ENCODE assay signal across 9 cellular contexts in the genomic region with DNA sequence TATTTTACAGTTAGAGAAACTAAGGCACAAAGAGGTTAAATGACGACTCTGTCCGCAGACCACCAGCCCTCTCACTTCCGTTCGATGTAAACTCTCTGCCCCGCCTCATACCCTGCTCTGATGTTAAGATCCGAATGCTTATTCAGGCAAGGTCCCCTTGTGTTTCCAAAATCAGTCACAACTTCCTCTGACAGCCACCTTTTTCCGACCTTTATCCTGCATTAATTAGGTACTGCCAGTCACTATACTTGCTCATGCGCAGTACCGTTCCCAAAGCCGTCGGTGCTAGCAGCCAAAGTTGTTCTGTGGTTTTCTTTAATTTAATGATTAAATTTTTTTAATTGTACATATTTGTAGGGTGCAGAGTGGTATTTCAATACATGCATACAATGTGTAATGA. TPM values are rescaled to one million over a fixed set of nuclear protein-coding genes. Genes with fewer than 3 reads are reported as not detected.
DNase-seq lines count a peak whose midpoint lies in the region; ATAC-seq and TF ChIP-seq lines count a peak whose summit lies in the region.
"Not testable (repeated sequence)": the region's sequence is repeated elsewhere in the genome, so short reads cannot be mapped to it uniquely, and the experiment has no call there.
"Had no signal": no experiment of that assay in that cellular context is flagged by ENCODE, and none has a peak within 500 bp of the region (broad histone marks: within the 10 kb centered on the region; RNA-seq: fewer than 3 reads in every experiment).

No MANE protein-coding gene starts in this region.

- ATAC-seq in right cardiac atrium: peak in 1 of 2 donors; percentile 63
- peak; percentile 82 for ATAC-seq in stimulated activated effector memory CD8-positive, alpha-beta T cell treated with anti-CD3 and anti-CD28 coated beads, Interleukin-12 subunit alpha, Interleukin-12 subunit beta, amount 100 ng/mL, for 72 hours

- H3K4me1 ChIP-seq in BE2C; HUES48 (ENCODE audit: control insufficient read depth, insufficient read depth, low read length); right cardiac atrium (ENCODE audit: control insufficient read depth, insufficient read depth, low read length); neural progenitor cell: not testable (repeated sequence)

- H3K4me3 ChIP-seq in BE2C (ENCODE audit: low read depth, low read length) (peak overlapping the region; percentile 81; the same call in 1 of the 2 replicates), HUES48 (ENCODE audit: low read depth, low read length) (peak overlapping the region; percentile 83; the same call in 1 of the 2 replicates), choroid plexus epithelial cell (ENCODE audit: low read depth, low read length) (peak overlapping the region; percentile 70), right cardiac atrium (ENCODE audit: low read length) (peak overlapping the region; percentile 93), neural progenitor cell (peak overlapping the region; percentile 66)

- not testable (repeated sequence) for H3K79me2 ChIP-seq in neural progenitor cell (ENCODE audit: low read depth)

- not testable (repeated sequence) for H3K27me3 Mint-ChIP-seq in T-helper 2 cell treated with Interferon-gamma antibody and Interleukin-4, amounts not matched to agents 5 μg/mL and 100 μg/mL, for 36 hours (ENCODE audit: low read depth); activated T-helper 1 cell treated with anti-CD3 and anti-CD28 coated beads, Interleukin-12 subunit alpha, Interleukin-12 subunit beta, Interleukin-2, Interleukin-4 antibody, amounts not matched to agents 30 ng/mL and 10 ng/mL and 1 ng/mL, durations not matched to agents 14 hours and 24 hours and 36 hours (ENCODE audit: insufficient read depth); neural progenitor cell (ENCODE audit: insufficient read depth, low read depth)

- H2AFZ ChIP-seq in neural progenitor cell (replicated peaks): peak overlapping the region; percentile 93

- peak overlapping the region; percentile 50 for H3K4me3 Mint-ChIP-seq in T-helper 2 cell treated with Interferon-gamma antibody and Interleukin-4, amounts not matched to agents 5 μg/mL and 100 μg/mL, for 36 hours
- peak overlapping the region; percentile 62 for H3K4me3 Mint-ChIP-seq in activated T-helper 1 cell treated with anti-CD3 and anti-CD28 coated beads, Interleukin-12 subunit alpha, Interleukin-12 subunit beta, Interleukin-2, Interleukin-4 antibody, amounts not matched to agents 30 ng/mL and 10 ng/mL and 1 ng/mL, durations not matched to agents 14 hours and 24 hours and 36 hours
- H3K4me3 Mint-ChIP-seq in neural progenitor cell: peak overlapping the region; percentile 90
- peak overlapping the region; percentile 84 for H3K4me3 Mint-ChIP-seq in stimulated activated effector memory CD8-positive, alpha-beta T cell treated with anti-CD3 and anti-CD28 coated beads, Interleukin-12 subunit alpha, Interleukin-12 subunit beta, amount 100 ng/mL, for 72 hours

- not testable (repeated sequence) for H3K27me3 ChIP-seq in BE2C; HUES48 (ENCODE audit: control insufficient read depth, insufficient read depth, low read length); right cardiac atrium (ENCODE audit: control insufficient read depth, insufficient read depth); neural progenitor cell

- H3K36me3 Mint-ChIP-seq in T-helper 2 cell treated with Interferon-gamma antibody and Interleukin-4, amounts not matched to agents 5 μg/mL and 100 μg/mL, for 36 hours (ENCODE audit: low read depth); activated T-helper 1 cell treated with anti-CD3 and anti-CD28 coated beads, Interleukin-12 subunit alpha, Interleukin-12 subunit beta, Interleukin-2, Interleukin-4 antibody, amounts not matched to agents 30 ng/mL and 10 ng/mL and 1 ng/mL, durations not matched to agents 14 hours and 24 hours and 36 hours (ENCODE audit: low read depth); neural progenitor cell; stimulated activated effector memory CD8-positive, alpha-beta T cell treated with anti-CD3 and anti-CD28 coated beads, Interleukin-12 subunit alpha, Interleukin-12 subunit beta, amount 100 ng/mL, for 72 hours: not testable (repeated sequence)

- not testable (repeated sequence) for H3K27ac Mint-ChIP-seq in T-helper 2 cell treated with Interferon-gamma antibody and Interleukin-4, amounts not matched to agents 5 μg/mL and 100 μg/mL, for 36 hours; neural progenitor cell
- peak overlapping the region; percentile 55 for H3K27ac Mint-ChIP-seq in activated T-helper 1 cell treated with anti-CD3 and anti-CD28 coated beads, Interleukin-12 subunit alpha, Interleukin-12 subunit beta, Interleukin-2, Interleukin-4 antibody, amounts not matched to agents 30 ng/mL and 10 ng/mL and 1 ng/mL, durations not matched to agents 14 hours and 24 hours and 36 hours
- peak overlapping the region; percentile 98 for H3K27ac Mint-ChIP-seq in stimulated activated effector memory CD8-positive, alpha-beta T cell treated with anti-CD3 and anti-CD28 coated beads, Interleukin-12 subunit alpha, Interleukin-12 subunit beta, amount 100 ng/mL, for 72 hours

- DNase-seq in BE2C; activated T-helper 1 cell treated with anti-CD3 and anti-CD28 coated beads, Interleukin-12 subunit alpha, Interleukin-12 subunit beta, Interleukin-2, Interleukin-4 antibody, amounts not matched to agents 30 ng/mL and 10 ng/mL and 1 ng/mL, durations not matched to agents 14 hours and 24 hours and 36 hours (ENCODE audit: low spot score); choroid plexus epithelial cell (ENCODE audit: low read depth); neural progenitor cell (ENCODE audit: low spot score): not testable (repeated sequence)
- DNase-seq in T-helper 2 cell treated with Interferon-gamma antibody and Interleukin-4, amounts not matched to agents 5 μg/mL and 100 μg/mL, for 36 hours (ENCODE audit: low spot score): peak; percentile 27
- DNase-seq in right cardiac atrium: peak in 1 of 3 donors; percentile 24
- peak in 1 of 2 donors; percentile 48 for DNase-seq in stimulated activated effector memory CD8-positive, alpha-beta T cell treated with anti-CD3 and anti-CD28 coated beads, Interleukin-12 subunit alpha, Interleukin-12 subunit beta, amount 100 ng/mL, for 72 hours (ENCODE audit: low spot score in 2 of 2)

- TF ChIP-seq CTCF in BE2C (IDR thresholded peaks at IDR 0.05; ENCODE audit: low read depth, low read length); choroid plexus epithelial cell (conservative IDR thresholded peaks at IDR 0.05; ENCODE audit: low read depth, low read length); neural progenitor cell (IDR thresholded peaks at IDR 0.05): not testable (repeated sequence)

- H3K9ac ChIP-seq in HUES48 (ENCODE audit: low read depth, low read length); neural progenitor cell: not testable (repeated sequence)

- H3K36me3 ChIP-seq in BE2C; HUES48 (ENCODE audit: control insufficient read depth, insufficient read depth, low read length); neural progenitor cell: not testable (repeated sequence)

- H3K4me1 Mint-ChIP-seq in T-helper 2 cell treated with Interferon-gamma antibody and Interleukin-4, amounts not matched to agents 5 μg/mL and 100 μg/mL, for 36 hours (ENCODE audit: low read depth); activated T-helper 1 cell treated with anti-CD3 and anti-CD28 coated beads, Interleukin-12 subunit alpha, Interleukin-12 subunit beta, Interleukin-2, Interleukin-4 antibody, amounts not matched to agents 30 ng/mL and 10 ng/mL and 1 ng/mL, durations not matched to agents 14 hours and 24 hours and 36 hours (ENCODE audit: low read depth); neural progenitor cell: not testable (repeated sequence)
- peaks cover 10% of the 10 kb centered on the region for H3K4me1 Mint-ChIP-seq in stimulated activated effector memory CD8-positive, alpha-beta T cell treated with anti-CD3 and anti-CD28 coated beads, Interleukin-12 subunit alpha, Interleukin-12 subunit beta, amount 100 ng/mL, for 72 hours

- H3K4me2 ChIP-seq in neural progenitor cell: peak overlapping the region; percentile 76

- peaks cover 14% of the 10 kb centered on the region for H3K9me3 Mint-ChIP-seq in T-helper 2 cell treated with Interferon-gamma antibody and Interleukin-4, amounts not matched to agents 5 μg/mL and 100 μg/mL, for 36 hours
- H3K9me3 Mint-ChIP-seq in activated T-helper 1 cell treated with anti-CD3 and anti-CD28 coated beads, Interleukin-12 subunit alpha, Interleukin-12 subunit beta, Interleukin-2, Interleukin-4 antibody, amounts not matched to agents 30 ng/mL and 10 ng/mL and 1 ng/mL, durations not matched to agents 14 hours and 24 hours and 36 hours; neural progenitor cell; stimulated activated effector memory CD8-positive, alpha-beta T cell treated with anti-CD3 and anti-CD28 coated beads, Interleukin-12 subunit alpha, Interleukin-12 subunit beta, amount 100 ng/mL, for 72 hours: not testable (repeated sequence)

- not testable (repeated sequence) for H3F3A ChIP-seq in neural progenitor cell (ENCODE audit: low read depth)

- 51% methylated on average over 11 of the region's 11 CpGs for WGBS in right cardiac atrium

- H3K27ac ChIP-seq in HUES48 (ENCODE audit: low read depth, low read length); right cardiac atrium (ENCODE audit: low read length); neural progenitor cell: not testable (repeated sequence)

- intact Hi-C loops in activated T-helper 1 cell treated with anti-CD3 and anti-CD28 coated beads, Interleukin-12 subunit alpha, Interleukin-12 subunit beta, Interleukin-2, Interleukin-4 antibody, amounts not matched to agents 30 ng/mL and 10 ng/mL and 1 ng/mL, durations not matched to agents 14 hours and 24 hours and 36 hours (cut with micrococcal nuclease): loop anchor here (10.0 kb wide), 2 partner anchors 636 to 826 kb away; partner anchors contain the start of gene UBA1
- intact Hi-C loops in right cardiac atrium (cut with DNase I): loop anchor here in 2 of 4 donors (10.0 kb wide), 2 partner anchors 186 to 366 kb away; partner anchors contain the start of genes ELK1 (in 1 of the 2), UXT (in 1 of the 2) and ZNF81 (in 1 of the 2)

- not testable (repeated sequence) for H4K20me1 ChIP-seq in neural progenitor cell (ENCODE audit: low read depth)

- not testable (repeated sequence) for H3K9me3 ChIP-seq in BE2C; right cardiac atrium (ENCODE audit: control insufficient read depth, low read length); neural progenitor cell (ENCODE audit: low read depth)
- peaks cover 11% of the 10 kb centered on the region; the same call in 1 of the 2 replicates for H3K9me3 ChIP-seq in HUES48 (ENCODE audit: control insufficient read depth, insufficient read depth, low read length)

RNA-seq across cellular contexts. Expression of gene SPACA5, which starts 13.7 kb away (rescaled TPM):
- polyA plus RNA-seq in BE2C (2012; ENCODE audit: insufficient read depth, insufficient read length, low read depth): not detected
- not detected in 2 replicates for total RNA-seq in activated T-helper 1 cell treated with anti-CD3 and anti-CD28 coated beads, Interleukin-12 subunit alpha, Interleukin-12 subunit beta, Interleukin-2, Interleukin-4 antibody, amounts not matched to agents 30 ng/mL and 10 ng/mL and 1 ng/mL, durations not matched to agents 14 hours and 24 hours and 36 hours
- total RNA-seq in right cardiac atrium: not detected
- not detected for polyA plus RNA-seq in right cardiac atrium
- 9.6 TPM in 1 of 2 replicates, not detected in the other for total RNA-seq in neural progenitor cell (ENCODE audit: low replicate concordance)
- total RNA-seq: liver had no signal
- polyA plus RNA-seq: liver had no signal

RNA-seq across cellular contexts. Expression of gene ZNF182, which starts 16.7 kb away (rescaled TPM):
- polyA plus RNA-seq in BE2C (2012; ENCODE audit: insufficient read depth, insufficient read length, low read depth): 3.4 TPM
- 5.4 TPM in 2 replicates for total RNA-seq in activated T-helper 1 cell treated with anti-CD3 and anti-CD28 coated beads, Interleukin-12 subunit alpha, Interleukin-12 subunit beta, Interleukin-2, Interleukin-4 antibody, amounts not matched to agents 30 ng/mL and 10 ng/mL and 1 ng/mL, durations not matched to agents 14 hours and 24 hours and 36 hours
- 1 to 10 TPM; 2.7 to 4.4 (median 3.6) TPM for total RNA-seq in right cardiac atrium
- polyA plus RNA-seq in right cardiac atrium: 1.9 TPM
- 9.8 and 15.2 TPM in 2 replicates for total RNA-seq in neural progenitor cell (ENCODE audit: low replicate concordance)

RNA-seq across cellular contexts. Expression of gene ZNF630, which starts 51.0 kb away (rescaled TPM):
- 2.1 TPM for polyA plus RNA-seq in BE2C (2012; ENCODE audit: insufficient read depth, insufficient read length, low read depth)
- 0.24 and 0.29 TPM in 2 replicates for total RNA-seq in activated T-helper 1 cell treated with anti-CD3 and anti-CD28 coated beads, Interleukin-12 subunit alpha, Interleukin-12 subunit beta, Interleukin-2, Interleukin-4 antibody, amounts not matched to agents 30 ng/mL and 10 ng/mL and 1 ng/mL, durations not matched to agents 14 hours and 24 hours and 36 hours
- total RNA-seq in right cardiac atrium: 1 to 10 TPM; 2.7 to 3.7 (median 3.0) TPM
- 2.3 TPM for polyA plus RNA-seq in right cardiac atrium
- 2.1 and 2.4 TPM in 2 replicates for total RNA-seq in neural progenitor cell (ENCODE audit: low replicate concordance)
